ENCODE assay signal across 23 cellular contexts in genomic region chr3:19474169-19474568, GRCh38.
"Had no signal": no experiment of that assay in that cellular context is flagged by ENCODE, and none has a peak within 500 bp of the region (broad histone marks: within the 10 kb centered on the region; RNA-seq: fewer than 3 reads in every experiment).

No MANE protein-coding gene starts in this region.

- H3K27ac ChIP-seq: body of pancreas, cardiac muscle cell, neutrophil, pancreas, upper lobe of left lung had no signal

- H3K27me3 ChIP-seq: body of pancreas, cardiac muscle cell, neutrophil, pancreas, upper lobe of left lung had no signal

- H3K4me1 Mint-ChIP-seq: activated CD4-positive, alpha-beta memory T cell treated with anti-CD3 and anti-CD28 coated beads, Interleukin-2, amount 10 ng/mL, durations not matched to agents 7 days and 5 days; activated CD8-positive, alpha-beta memory T cell treated with anti-CD3 and anti-CD28 coated beads, Interleukin-2, amount 10 ng/mL, durations not matched to agents 7 days and 5 days; activated naive CD8-positive, alpha-beta T cell treated with anti-CD3 and anti-CD28 coated beads, Interleukin-2, amount 50 U/mL, for 24 hours; natural killer cell; T-helper 17 cell had no signal

- H3K27ac Mint-ChIP-seq: activated CD4-positive, alpha-beta memory T cell treated with anti-CD3 and anti-CD28 coated beads, Interleukin-2, amount 10 ng/mL, durations not matched to agents 7 days and 5 days; activated CD8-positive, alpha-beta memory T cell treated with anti-CD3 and anti-CD28 coated beads, Interleukin-2, amount 10 ng/mL, durations not matched to agents 7 days and 5 days; activated naive CD8-positive, alpha-beta T cell treated with anti-CD3 and anti-CD28 coated beads, Interleukin-2, amount 50 U/mL, for 24 hours; activated T-helper 1 cell treated with anti-CD3 and anti-CD28 coated beads, Interleukin-12 subunit alpha, Interleukin-12 subunit beta, Interleukin-2, Interleukin-4 antibody, amounts not matched to agents 30 ng/mL and 10 ng/mL and 1 ng/mL, durations not matched to agents 14 hours and 24 hours and 36 hours; natural killer cell; T-helper 17 cell had no signal

- ATAC-seq: activated CD8-positive, alpha-beta memory T cell treated with anti-CD3 and anti-CD28 coated beads, Interleukin-2, amount 10 ng/mL, durations not matched to agents 7 days and 5 days; activated naive CD8-positive, alpha-beta T cell treated with anti-CD3 and anti-CD28 coated beads, Interleukin-2, amount 50 U/mL, for 24 hours; body of pancreas; esophagus mucosa; left ventricle myocardium superior; natural killer cell; pancreas; right cardiac atrium; T-helper 17 cell had no signal

- H3K4me3 ChIP-seq: body of pancreas, cardiac muscle cell, pancreas, upper lobe of left lung had no signal

- H3K36me3 Mint-ChIP-seq: activated CD8-positive, alpha-beta memory T cell treated with anti-CD3 and anti-CD28 coated beads, Interleukin-2, amount 10 ng/mL, durations not matched to agents 7 days and 5 days; natural killer cell had no signal

- H3K9me3 Mint-ChIP-seq: activated CD4-positive, alpha-beta memory T cell treated with anti-CD3 and anti-CD28 coated beads, Interleukin-2, amount 10 ng/mL, durations not matched to agents 7 days and 5 days; activated T-helper 1 cell treated with anti-CD3 and anti-CD28 coated beads, Interleukin-12 subunit alpha, Interleukin-12 subunit beta, Interleukin-2, Interleukin-4 antibody, amounts not matched to agents 30 ng/mL and 10 ng/mL and 1 ng/mL, durations not matched to agents 14 hours and 24 hours and 36 hours had no signal

- H3K4me1 ChIP-seq: body of pancreas, pancreas, upper lobe of left lung had no signal

- H3K9me3 ChIP-seq: body of pancreas, neutrophil, pancreas, upper lobe of left lung had no signal

- H3K36me3 ChIP-seq: cardiac muscle cell, neutrophil, pancreas, upper lobe of left lung had no signal

- DNase-seq: activated CD4-positive, alpha-beta memory T cell treated with anti-CD3 and anti-CD28 coated beads, Interleukin-2, amount 10 ng/mL, durations not matched to agents 7 days and 5 days; activated CD4-positive, alpha-beta T cell treated with anti-CD3 and anti-CD28 coated beads for 48 hours; activated CD4-positive, CD25-positive, alpha-beta regulatory T cell; activated CD8-positive, alpha-beta memory T cell treated with anti-CD3 and anti-CD28 coated beads, Interleukin-2, amount 10 ng/mL, durations not matched to agents 7 days and 5 days; activated gamma-delta T cell; activated naive CD4-positive, alpha-beta T cell treated with anti-CD3 and anti-CD28 coated beads, Interleukin-2, amount 50 U/mL, for 16 hours; activated naive CD8-positive, alpha-beta T cell treated with anti-CD3 and anti-CD28 coated beads, Interleukin-2, amount 50 U/mL, for 24 hours; body of pancreas; effector memory CD4-positive, alpha-beta T cell; hypothalamus; left ventricle myocardium superior; midbrain; natural killer cell; pancreas; right cardiac atrium; stimulated activated CD4-positive, alpha-beta T cell treated with anti-CD3 and anti-CD28 coated beads, Interleukin-4, amount 100 ng/mL, for 24 hours; stimulated activated naive CD4-positive, alpha-beta T cell treated with Interleukin-2 at 50 U/mL for 16 hours; T-helper 17 cell; upper lobe of left lung had no signal

- H3K4me3 Mint-ChIP-seq: activated CD4-positive, alpha-beta memory T cell treated with anti-CD3 and anti-CD28 coated beads, Interleukin-2, amount 10 ng/mL, durations not matched to agents 7 days and 5 days; activated CD8-positive, alpha-beta memory T cell treated with anti-CD3 and anti-CD28 coated beads, Interleukin-2, amount 10 ng/mL, durations not matched to agents 7 days and 5 days; activated naive CD8-positive, alpha-beta T cell treated with anti-CD3 and anti-CD28 coated beads, Interleukin-2, amount 50 U/mL, for 24 hours; activated T-helper 1 cell treated with anti-CD3 and anti-CD28 coated beads, Interleukin-12 subunit alpha, Interleukin-12 subunit beta, Interleukin-2, Interleukin-4 antibody, amounts not matched to agents 30 ng/mL and 10 ng/mL and 1 ng/mL, durations not matched to agents 14 hours and 24 hours and 36 hours; natural killer cell; T-helper 17 cell had no signal

- H3K27me3 Mint-ChIP-seq: activated CD4-positive, alpha-beta memory T cell treated with anti-CD3 and anti-CD28 coated beads, Interleukin-2, amount 10 ng/mL, durations not matched to agents 7 days and 5 days; activated CD8-positive, alpha-beta memory T cell treated with anti-CD3 and anti-CD28 coated beads, Interleukin-2, amount 10 ng/mL, durations not matched to agents 7 days and 5 days; activated naive CD8-positive, alpha-beta T cell treated with anti-CD3 and anti-CD28 coated beads, Interleukin-2, amount 50 U/mL, for 24 hours; T-helper 17 cell had no signal
